21 cellular contexts compared by ENCODE assay signal in the genomic region with DNA sequence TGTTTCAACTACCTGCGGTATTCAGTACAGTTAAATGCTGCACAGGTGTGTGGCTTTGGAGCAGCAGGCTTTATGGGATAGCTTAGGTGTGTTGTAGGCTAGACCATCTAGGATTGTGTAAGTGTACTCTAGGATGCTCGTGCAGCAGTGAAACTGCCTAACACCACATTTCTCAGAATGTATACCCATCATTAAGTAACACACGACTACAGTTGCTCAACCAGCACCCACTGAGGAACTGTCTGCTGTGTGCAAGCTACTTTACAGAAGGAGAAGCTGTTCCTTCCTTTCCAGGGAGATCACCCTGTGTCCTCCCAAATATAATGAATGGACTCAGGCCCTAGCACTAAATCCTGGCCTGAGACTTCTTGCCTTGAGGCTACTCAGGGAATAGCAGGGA.
DNase-seq lines count a peak whose midpoint lies in the region; ATAC-seq and TF ChIP-seq lines count a peak whose summit lies in the region.
"Had no signal": no experiment of that assay in that cellular context is flagged by ENCODE, and none has a peak within 500 bp of the region (broad histone marks: within the 10 kb centered on the region; RNA-seq: fewer than 3 reads in every experiment).

No MANE protein-coding gene starts in this region.

- H3K27ac ChIP-seq in left ventricle myocardium inferior (replicated peaks) (no peak overlapping the region), adrenal gland (no peak overlapping the region), left lung (peak overlapping the region; percentile 33 to 86), transverse colon (no peak overlapping the region)
- H3K27ac ChIP-seq: ovary, RWPE1, VCaP had no signal

- peak; percentile 75 for ATAC-seq in Right ventricle myocardium superior (ENCODE audit: poor library complexity)
- peak; percentile 68 for ATAC-seq in left lung
- no peak for ATAC-seq in HG03025 (IDR thresholded peaks at IDR 0.05; ENCODE audit: low FRiP score, unreplicated experiment)
- ATAC-seq: esophagus mucosa had no signal

- in situ Hi-C loops in transverse colon (cut with MboI; ENCODE audit: low pct_ligation_motif_present in 1 of 4, low pct_unique_long_range_greater_than_20kb in 1 of 4, low sequenced_read_pairs in 3 of 4): no loop called here

- TF ChIP-seq CTCF in left ventricle myocardium inferior (IDR thresholded peaks at IDR 0.05; ENCODE audit: borderline replicate concordance): no peak
- TF ChIP-seq CTCF in adrenal gland (IDR thresholded peaks at IDR 0.05): no peak
- TF ChIP-seq CTCF in left lung (IDR thresholded peaks at IDR 0.05): no peak
- no peak for TF ChIP-seq CTCF in transverse colon (IDR thresholded peaks at IDR 0.05)

- H3K4me1 ChIP-seq in left ventricle myocardium inferior (no peaks in the 10 kb centered on the region), adrenal gland (replicated peaks in 1 of 2) (no peaks in the 10 kb centered on the region), left lung (peaks cover 0 to 35% of the 10 kb centered on the region in 2 donors), transverse colon (peaks cover 0 to 11% (median 0%) of the 10 kb centered on the region in 4 donors)

- WGBS in adrenal gland, 4 donors: 79 to 85% (median 81%) methylated on average over 2 to 3 of the region's 3 CpGs
- 77 to 100% methylated on average over 2 to 3 of the region's 3 CpGs for WGBS in transverse colon (ENCODE audit: low coverage in 1 of 2), 2 donors

- TF ChIP-seq POLR2A in adrenal gland (IDR thresholded peaks at IDR 0.05) (no peak), transverse colon (IDR thresholded peaks at IDR 0.05) (no peak)

- H3K36me3 ChIP-seq in left ventricle myocardium inferior (no peaks in the 10 kb centered on the region), adrenal gland (replicated peaks in 1 of 2) (no peaks in the 10 kb centered on the region), left lung (no peaks in the 10 kb centered on the region), transverse colon (no peaks in the 10 kb centered on the region)
- H3K36me3 ChIP-seq: BLaER1 treated with 17β-estradiol and CSF1 and Interleukin-3, amounts not matched to agents 10 nM and 100 nM; MG63; ovary had no signal

- H3K27me3 ChIP-seq in left ventricle myocardium inferior (ENCODE audit: low read depth) (peaks cover 10% of the 10 kb centered on the region), adrenal gland (no peaks in the 10 kb centered on the region), left lung (no peaks in the 10 kb centered on the region), transverse colon (no peaks in the 10 kb centered on the region)
- H3K27me3 ChIP-seq: BLaER1 treated with 17β-estradiol and CSF1 and Interleukin-3, amounts not matched to agents 10 nM and 100 nM; MG63; ovary had no signal

- DNase-seq in Right ventricle myocardium superior (no peak), left ventricle myocardium inferior (no peak), adrenal gland (peak; percentile 19 to 69 (median 37)), left lung (peak in 1 of 2 donors; percentile 46), iPS-NIHi11 (ENCODE audit: low spot score) (no peak), NCI-H1048 (lab: John Stamatoyannopoulos, UW) (no peak), transverse colon (no peak)
- DNase-seq: activated CD4-positive, alpha-beta T cell treated with anti-CD3 and anti-CD28 coated beads, Interleukin-2, amount 50 U/mL, for 4 hours; activated gamma-delta T cell treated with Interleukin-2 at 50 U/mL for 16 hours; activated T-cell treated with anti-CD3 and anti-CD28 coated beads for 4 hours; DMS 273 treated with DMSO at 0.1 percent for 48 hours; mammary epithelial cell; MG63; naive B cell; NCI-H2029 treated with DMSO at 0.1 percent for 48 hours; ovary had no signal

- TF ChIP-seq EP300 in transverse colon (IDR thresholded peaks at IDR 0.05; ENCODE audit: low read depth): no peak

- H3K4me3 ChIP-seq in left ventricle myocardium inferior (no peak overlapping the region), adrenal gland (no peak overlapping the region), left lung (no peak overlapping the region), transverse colon (no peak overlapping the region)
- H3K4me3 ChIP-seq: BLaER1 treated with 17β-estradiol and CSF1 and Interleukin-3, amounts not matched to agents 10 nM and 100 nM; MG63; ovary had no signal

- H3K9me3 ChIP-seq in left ventricle myocardium inferior (replicated peaks): no peaks in the 10 kb centered on the region
- no peaks in the 10 kb centered on the region for H3K9me3 ChIP-seq in adrenal gland (replicated peaks in 1 of 3)
- H3K9me3 ChIP-seq in left lung: no peaks in the 10 kb centered on the region
- H3K9me3 ChIP-seq in transverse colon: no peaks in the 10 kb centered on the region
- H3K9me3 ChIP-seq: MG63, ovary had no signal

- intact Hi-C loops in Right ventricle myocardium superior (cut with DNase I): no loop called here
- intact Hi-C loops in left ventricle myocardium inferior (cut with micrococcal nuclease): no loop called here
- intact Hi-C loops in adrenal gland (cut with DNase I): no loop called here
- intact Hi-C loops in left lung (cut with DNase I): no loop called here
- intact Hi-C loops in transverse colon (cut with DNase I; ENCODE audit: low total_unique reads): no loop called here

Comparison
In these comparisons a context has a peak if more than half of its experiments do, and no peak if none do; other contexts are left out.
1. DNase-seq: peak in adrenal gland (7 of 7); none in Right ventricle myocardium superior (single experiment), left ventricle myocardium inferior (single experiment), iPS-NIHi11 (single experiment), NCI-H1048 (single experiment) and transverse colon (single experiment).
2. H3K27ac ChIP-seq: peak in left lung (2 of 2); none in left ventricle myocardium inferior (single experiment), adrenal gland (0 of 5) and transverse colon (0 of 4).